ENCODE assay signal across 20 cellular contexts in genomic region chr6:3617192-3617631, GRCh38.
"Had no signal": no experiment of that assay in that cellular context is flagged by ENCODE, and none has a peak within 500 bp of the region (broad histone marks: within the 10 kb centered on the region; RNA-seq: fewer than 3 reads in every experiment).

No MANE protein-coding gene starts in this region.

- H3K4me1 Mint-ChIP-seq: activated CD4-positive, alpha-beta T cell treated with anti-CD3 and anti-CD28 coated beads for 36 hours; central memory CD8-positive, alpha-beta T cell; naive thymus-derived CD8-positive, alpha-beta T cell had no signal

- H3K4me1 ChIP-seq: body of pancreas, transverse colon had no signal

- H3K36me3 Mint-ChIP-seq: activated CD4-positive, alpha-beta memory T cell treated with anti-CD3 and anti-CD28 coated beads for 36 hours; activated naive CD8-positive, alpha-beta T cell; naive thymus-derived CD8-positive, alpha-beta T cell had no signal

- H3K27ac Mint-ChIP-seq: activated CD4-positive, alpha-beta memory T cell treated with anti-CD3 and anti-CD28 coated beads for 36 hours; activated CD4-positive, alpha-beta T cell treated with anti-CD3 and anti-CD28 coated beads for 36 hours; activated naive CD8-positive, alpha-beta T cell; naive thymus-derived CD8-positive, alpha-beta T cell had no signal

- ATAC-seq: activated CD4-positive, alpha-beta T cell treated with anti-CD3 and anti-CD28 coated beads for 36 hours; body of pancreas; naive thymus-derived CD8-positive, alpha-beta T cell; stimulated activated naive CD8-positive, alpha-beta T cell treated with anti-CD3 and anti-CD28 coated beads, Interleukin-15, Interleukin-2, amounts not matched to agents 100 U/mL and 50 U/mL, for 24 hours had no signal

- H3K9me3 ChIP-seq: body of pancreas, esophagus squamous epithelium, transverse colon had no signal

- H3K9me3 Mint-ChIP-seq: activated CD4-positive, alpha-beta memory T cell treated with anti-CD3 and anti-CD28 coated beads for 36 hours; central memory CD8-positive, alpha-beta T cell; naive thymus-derived CD8-positive, alpha-beta T cell had no signal

- H3K36me3 ChIP-seq: esophagus squamous epithelium, transverse colon had no signal

- H3K27me3 ChIP-seq: body of pancreas, esophagus squamous epithelium, transverse colon had no signal

- H3K27ac ChIP-seq: body of pancreas, esophagus squamous epithelium, transverse colon had no signal

- H3K4me3 Mint-ChIP-seq: activated CD4-positive, alpha-beta memory T cell treated with anti-CD3 and anti-CD28 coated beads for 36 hours; activated CD4-positive, alpha-beta T cell treated with anti-CD3 and anti-CD28 coated beads for 36 hours; activated naive CD8-positive, alpha-beta T cell; central memory CD8-positive, alpha-beta T cell; naive thymus-derived CD8-positive, alpha-beta T cell had no signal

- H3K4me3 ChIP-seq: body of pancreas, esophagus squamous epithelium, transverse colon had no signal

- DNase-seq: activated CD4-positive, alpha-beta memory T cell treated with anti-CD3 and anti-CD28 coated beads for 36 hours; activated CD4-positive, alpha-beta T cell treated with anti-CD3 and anti-CD28 coated beads for 36 hours; activated gamma-delta T cell; activated T-cell treated with anti-CD3 and anti-CD28 coated beads, Interleukin-2, amount 50 U/mL, for 48 hours; amniotic stem cell; body of pancreas; cortex of kidney; effector CD4-positive, alpha-beta T cell; esophagus squamous epithelium; foreskin fibroblast; hippocampal formation; mesenchymal stem cell; posterior cingulate gyrus; retina; stimulated activated CD4-positive, alpha-beta T cell treated with anti-CD3 and anti-CD28 coated beads, Interleukin-2, amount 100 ng/mL, for 48 hours; stimulated activated naive CD8-positive, alpha-beta T cell treated with anti-CD3 and anti-CD28 coated beads, Interleukin-15, Interleukin-2, amounts not matched to agents 100 U/mL and 50 U/mL, for 24 hours; transverse colon had no signal

- H3K27me3 Mint-ChIP-seq: activated naive CD8-positive, alpha-beta T cell had no signal
